ENCODE assay signal across 11 cellular contexts in the genomic region with DNA sequence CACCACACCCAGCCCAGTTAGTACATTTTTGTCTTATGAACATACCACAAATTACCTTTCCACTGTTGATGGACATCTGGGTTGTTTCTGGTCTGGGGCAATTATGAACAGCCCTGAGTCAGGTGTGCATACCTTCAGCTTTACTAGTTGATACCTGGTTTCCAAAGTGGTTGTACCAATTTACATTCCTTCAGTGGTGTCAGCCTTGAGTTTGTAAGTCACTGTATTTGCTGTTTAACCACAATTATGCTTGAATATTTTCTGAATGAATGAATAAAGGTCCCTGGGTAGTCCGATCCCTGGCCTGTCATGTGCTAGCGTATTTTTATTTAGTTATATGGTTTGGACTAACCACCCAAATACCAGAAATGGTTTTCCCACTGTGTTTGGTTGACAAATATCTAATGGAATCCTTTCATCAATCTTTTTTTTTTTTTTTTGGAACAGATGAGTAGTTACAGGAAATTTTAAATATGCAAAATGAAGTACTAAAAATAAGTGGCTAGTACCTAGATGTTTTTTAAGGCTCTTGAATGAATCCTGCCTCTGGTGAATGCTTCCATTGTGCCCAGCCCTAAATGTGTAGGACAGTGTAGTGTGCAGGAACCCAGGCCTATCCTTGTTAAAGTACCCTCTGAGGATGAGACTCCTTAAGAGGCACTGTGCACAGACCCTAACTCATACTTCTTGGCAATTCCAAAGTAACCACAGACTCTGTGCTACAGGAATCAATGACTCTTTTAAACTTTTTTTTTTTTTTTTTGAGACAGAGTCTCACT. TPM values are rescaled to one million over a fixed set of nuclear protein-coding genes. Genes with fewer than 3 reads are reported as not detected.
A peak's percentile ranks its signal among the peaks of the same experiment; 100 is the strongest.
DNase-seq lines count a peak whose midpoint lies in the region; ATAC-seq lines count a peak whose summit lies in the region.
"Had no signal": no experiment of that assay in that cellular context is flagged by ENCODE, and none has a peak within 500 bp of the region (broad histone marks: within the 10 kb centered on the region; RNA-seq: fewer than 3 reads in every experiment).

No MANE protein-coding gene starts in this region.

- peak; percentile 93 for DNase-seq in ELR (ENCODE audit: low read depth)
- peak; percentile 65 for DNase-seq in RPMI7951 (ENCODE audit: low read depth)
- DNase-seq in fibroblast of gingiva (ENCODE audit: low read depth), result peak; percentile 90
- DNase-seq in skeletal muscle cell (ENCODE audit: low read depth), result peak; percentile 55
- no peak for DNase-seq in DMS79 treated with DMSO at 0.1 percent for 48 hours (lab: John Stamatoyannopoulos, UW)
- DNase-seq: anterior cingulate cortex, gastrocnemius medialis, lower lobe of right lung had no signal

- no peak overlapping the region for H3K4me3 ChIP-seq in skeletal muscle cell (ENCODE audit: low read depth, low read length)
- H3K4me3 ChIP-seq: gastrocnemius medialis, lower lobe of right lung had no signal

- ATAC-seq in HG03135 (IDR thresholded peaks at IDR 0.05; ENCODE audit: unreplicated experiment), result no peak
- ATAC-seq in HG02973 (IDR thresholded peaks at IDR 0.05; ENCODE audit: unreplicated experiment), result no peak
- ATAC-seq in GM21737 (IDR thresholded peaks at IDR 0.05; ENCODE audit: unreplicated experiment), result no peak
- ATAC-seq: gastrocnemius medialis, lower lobe of right lung had no signal

RNA-seq across cellular contexts. Expression of a gene that starts 3.7 kb away (rescaled TPM):
- total RNA-seq in RPMI7951 (2014; rRNA removed; shearing (Covaris generic)), result 43.6 and 47.8 TPM in 2 replicates
